Comparison of ENCODE assay signal across 1 cellular context in the genomic region with DNA sequence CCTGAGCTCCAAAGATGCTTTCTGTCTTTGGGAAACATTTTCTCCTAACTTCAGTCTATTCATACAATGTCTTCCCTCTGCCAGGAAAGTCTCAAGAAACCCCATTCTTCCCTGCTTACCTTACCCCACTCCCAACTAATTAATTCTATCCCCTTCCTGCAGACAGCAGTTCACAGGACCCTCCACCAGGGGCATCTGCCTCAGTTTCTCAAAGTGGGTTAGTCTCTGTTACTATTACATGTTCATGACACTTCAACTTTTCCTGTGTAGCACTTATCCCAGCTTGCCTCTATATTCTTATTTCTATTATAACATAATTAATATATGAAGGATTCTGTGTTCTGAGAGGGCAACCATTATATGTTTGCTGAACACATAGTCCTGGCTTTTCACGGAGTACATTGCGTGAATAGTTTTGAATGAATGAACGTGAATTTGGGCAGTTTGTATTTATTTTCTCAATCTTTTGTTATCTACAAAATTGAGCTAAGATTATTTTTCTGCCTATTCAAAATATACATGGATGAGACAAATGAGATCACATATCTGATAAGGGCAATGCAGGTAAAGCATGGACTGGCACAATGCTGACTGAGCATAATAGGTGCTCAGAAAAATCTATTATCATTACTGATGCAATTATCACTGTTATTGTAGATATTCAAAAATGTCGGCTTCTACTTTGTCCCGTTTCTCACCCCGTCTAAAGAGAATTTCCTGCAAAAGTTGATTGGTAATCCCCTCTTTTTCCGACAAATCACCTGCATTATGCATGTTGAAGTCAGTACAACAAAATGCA.
TF ChIP-seq lines count a peak whose summit lies in the region.

No MANE protein-coding gene starts in this region.

TF ChIP-seq in GM23338, 12 proteins besides CTCF, POLR2A, EP300 and RAD21 (continued from another document):
- TF ChIP-seq, protein P1, sequence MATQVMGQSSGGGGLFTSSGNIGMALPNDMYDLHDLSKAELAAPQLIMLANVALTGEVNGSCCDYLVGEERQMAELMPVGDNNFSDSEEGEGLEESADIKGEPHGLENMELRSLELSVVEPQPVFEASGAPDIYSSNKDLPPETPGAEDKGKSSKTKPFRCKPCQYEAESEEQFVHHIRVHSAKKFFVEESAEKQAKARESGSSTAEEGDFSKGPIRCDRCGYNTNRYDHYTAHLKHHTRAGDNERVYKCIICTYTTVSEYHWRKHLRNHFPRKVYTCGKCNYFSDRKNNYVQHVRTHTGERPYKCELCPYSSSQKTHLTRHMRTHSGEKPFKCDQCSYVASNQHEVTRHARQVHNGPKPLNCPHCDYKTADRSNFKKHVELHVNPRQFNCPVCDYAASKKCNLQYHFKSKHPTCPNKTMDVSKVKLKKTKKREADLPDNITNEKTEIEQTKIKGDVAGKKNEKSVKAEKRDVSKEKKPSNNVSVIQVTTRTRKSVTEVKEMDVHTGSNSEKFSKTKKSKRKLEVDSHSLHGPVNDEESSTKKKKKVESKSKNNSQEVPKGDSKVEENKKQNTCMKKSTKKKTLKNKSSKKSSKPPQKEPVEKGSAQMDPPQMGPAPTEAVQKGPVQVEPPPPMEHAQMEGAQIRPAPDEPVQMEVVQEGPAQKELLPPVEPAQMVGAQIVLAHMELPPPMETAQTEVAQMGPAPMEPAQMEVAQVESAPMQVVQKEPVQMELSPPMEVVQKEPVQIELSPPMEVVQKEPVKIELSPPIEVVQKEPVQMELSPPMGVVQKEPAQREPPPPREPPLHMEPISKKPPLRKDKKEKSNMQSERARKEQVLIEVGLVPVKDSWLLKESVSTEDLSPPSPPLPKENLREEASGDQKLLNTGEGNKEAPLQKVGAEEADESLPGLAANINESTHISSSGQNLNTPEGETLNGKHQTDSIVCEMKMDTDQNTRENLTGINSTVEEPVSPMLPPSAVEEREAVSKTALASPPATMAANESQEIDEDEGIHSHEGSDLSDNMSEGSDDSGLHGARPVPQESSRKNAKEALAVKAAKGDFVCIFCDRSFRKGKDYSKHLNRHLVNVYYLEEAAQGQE (IDR thresholded peaks at IDR 0.05; ENCODE audit: unreplicated experiment) = no peak
- TF ChIP-seq JUNB (IDR thresholded peaks at IDR 0.05; ENCODE audit: unreplicated experiment) = no peak
